In the genomic region with DNA sequence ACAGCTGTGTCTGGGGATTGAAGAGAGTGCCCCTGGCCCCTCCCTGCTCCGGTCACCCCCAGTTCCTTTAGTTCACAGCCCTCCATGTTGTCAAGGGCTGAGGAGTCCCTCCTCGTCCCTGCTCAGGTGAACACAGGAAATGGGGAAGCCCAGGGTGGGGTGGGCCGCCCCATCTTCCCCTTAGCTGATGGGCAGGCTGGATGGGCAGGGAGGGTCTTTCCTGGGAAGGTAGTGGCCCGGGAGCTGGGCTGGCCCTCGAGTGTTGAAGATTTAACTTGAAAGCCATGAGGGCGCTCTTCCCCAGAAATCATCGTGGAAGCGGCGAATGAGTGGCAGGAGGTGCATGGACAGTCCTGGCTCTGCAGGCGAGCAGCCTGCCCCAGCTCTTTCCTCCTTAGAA, we compare ENCODE assay signal across 13 cellular contexts.
"Had no signal": no experiment of that assay in that cellular context is flagged by ENCODE, and none has a peak within 500 bp of the region (broad histone marks: within the 10 kb centered on the region; RNA-seq: fewer than 3 reads in every experiment).

No MANE protein-coding gene starts in this region.

- ATAC-seq: activated CD8-positive, alpha-beta T cell treated with anti-CD3 and anti-CD28 coated beads for 36 hours; heart left ventricle; left lung; right cardiac atrium; stimulated activated naive CD8-positive, alpha-beta T cell treated with anti-CD3 and anti-CD28 coated beads, Interleukin-15, Interleukin-2, amounts not matched to agents 100 U/mL and 50 U/mL, for 24 hours had no signal

- H3K27ac Mint-ChIP-seq: activated CD8-positive, alpha-beta T cell treated with anti-CD3 and anti-CD28 coated beads for 36 hours had no signal

- DNase-seq: activated CD8-positive, alpha-beta memory T cell treated with anti-CD3 and anti-CD28 coated beads, Interleukin-2, amount 50 U/mL, for 4 hours; activated CD8-positive, alpha-beta T cell treated with anti-CD3 and anti-CD28 coated beads for 36 hours; activated naive CD4-positive, alpha-beta T cell treated with Interleukin-2 at 50 U/mL for 16 hours; caudate nucleus; cortex of kidney; effector CD8-positive, alpha-beta T cell; small intestine; stimulated activated CD4-positive, alpha-beta T cell treated with anti-CD3 and anti-CD28 coated beads, Interleukin-1b, Interleukin-23, amount 100 ng/mL, for 48 hours; stimulated activated naive CD8-positive, alpha-beta T cell treated with anti-CD3 and anti-CD28 coated beads, Interleukin-15, Interleukin-2, amounts not matched to agents 100 U/mL and 50 U/mL, for 24 hours; T1000 had no signal

- H3K9me3 Mint-ChIP-seq: activated CD8-positive, alpha-beta T cell treated with anti-CD3 and anti-CD28 coated beads for 36 hours had no signal

- H3K4me3 Mint-ChIP-seq: activated CD8-positive, alpha-beta T cell treated with anti-CD3 and anti-CD28 coated beads for 36 hours had no signal

- H3K27me3 Mint-ChIP-seq: activated CD8-positive, alpha-beta T cell treated with anti-CD3 and anti-CD28 coated beads for 36 hours had no signal
